1 cellular context compared by ENCODE assay signal in genomic region chr11:46718155-46719019, GRCh38.
TF ChIP-seq lines count a peak whose summit lies in the region.

No MANE protein-coding gene starts in this region.

TF ChIP-seq in HepG2, 621 proteins besides CTCF, POLR2A, EP300 and RAD21 (continued from another document and continues in another):
- TF ChIP-seq BHLHE40 (IDR thresholded peaks at IDR 0.05; ENCODE audit: low read length) (peak; percentile 30; the same call in 1 of the 2 replicates), SIX4 (CRISPR knock-in tag; IDR thresholded peaks at IDR 0.05) (peak; percentile 65; the same call in 1 of the 2 replicates), ZSCAN22 (CRISPR knock-in tag; IDR thresholded peaks at IDR 0.05) (no peak), ELF1 (CRISPR knock-in tag; IDR thresholded peaks at IDR 0.05) (peak; percentile 90), PHF20 (CRISPR knock-in tag; IDR thresholded peaks at IDR 0.05) (peak; percentile 21; the same call in 1 of the 2 replicates), TGIF2 (CRISPR knock-in tag; IDR thresholded peaks at IDR 0.05) (0 out of 2 replicates have a peak, but pooled peaks have one; percentile 62), ZNF781 (CRISPR knock-in tag; IDR thresholded peaks at IDR 0.05; ENCODE audit: borderline replicate concordance, not compliant biosample characterization) (no peak), KDM3A (CRISPR knock-in tag; IDR thresholded peaks at IDR 0.05; ENCODE audit: low read depth) (peak; percentile 65; the same call in 1 of the 2 replicates), ZNF557 (CRISPR knock-in tag; IDR thresholded peaks at IDR 0.05) (peak; percentile 75; the same call in 1 of the 2 replicates), ZNF776 (CRISPR knock-in tag; IDR thresholded peaks at IDR 0.05) (no peak), ZBTB38 (CRISPR knock-in tag; IDR thresholded peaks at IDR 0.05) (peak; percentile 76; the same call in 1 of the 2 replicates), ZNF746 (CRISPR knock-in tag; IDR thresholded peaks at IDR 0.05) (peak; percentile 99), MLXIP (CRISPR knock-in tag; IDR thresholded peaks at IDR 0.05; ENCODE audit: borderline replicate concordance) (no peak), ZNF317 (CRISPR knock-in tag; IDR thresholded peaks at IDR 0.05) (no peak), HOXA7 (CRISPR knock-in tag; IDR thresholded peaks at IDR 0.05) (no peak), SMYD3 (CRISPR knock-in tag; IDR thresholded peaks at IDR 0.05) (no peak), PRPF4 (IDR thresholded peaks at IDR 0.05; ENCODE audit: low read depth, low read length, poor library complexity, severe bottlenecking) (peak; percentile 43), ATF7 (IDR thresholded peaks at IDR 0.05) (no peak), ATF7 (CRISPR knock-in tag; IDR thresholded peaks at IDR 0.05) (no peak), TRIM22 (IDR thresholded peaks at IDR 0.05) (no peak), PCBP2 (optimal IDR thresholded peaks at IDR 0.05; ENCODE audit: low read depth, low read length, poor library complexity, severe bottlenecking) (no peak), ZNF644 (CRISPR knock-in tag; IDR thresholded peaks at IDR 0.05; ENCODE audit: low read depth) (peak; percentile 80; the same call in 1 of the 2 replicates), ZNF562 (CRISPR knock-in tag; IDR thresholded peaks at IDR 0.05; ENCODE audit: borderline replicate concordance) (no peak), NBN (conservative IDR thresholded peaks at IDR 0.05) (no peak), ATF7-NPFF (CRISPR knock-in tag; IDR thresholded peaks at IDR 0.05; ENCODE audit: low read depth) (0 out of 2 replicates have a peak, but pooled peaks have one; percentile 22), JUNB (CRISPR knock-in tag; IDR thresholded peaks at IDR 0.05; ENCODE audit: borderline replicate concordance) (no peak), YY1 (IDR thresholded peaks at IDR 0.05; ENCODE audit: insufficient read depth, insufficient replicate concordance, low read depth, low read length) (no peak), GFI1 (CRISPR knock-in tag; IDR thresholded peaks at IDR 0.05; ENCODE audit: borderline replicate concordance) (peak; percentile 90), KLF11 (CRISPR knock-in tag; IDR thresholded peaks at IDR 0.05) (peak; percentile 78; the same call in 1 of the 2 replicates), ZNF234 (CRISPR knock-in tag; conservative IDR thresholded peaks at IDR 0.05) (no peak), ZNF335 (CRISPR knock-in tag; IDR thresholded peaks at IDR 0.05) (no peak), CEBPB (IDR thresholded peaks at IDR 0.05; ENCODE audit: borderline replicate concordance, low read depth, low read length) (no peak), SNAPC2 (CRISPR knock-in tag; IDR thresholded peaks at IDR 0.05) (no peak; the same call in 1 of the 2 replicates), SOX5 (CRISPR knock-in tag; IDR thresholded peaks at IDR 0.05; ENCODE audit: borderline replicate concordance) (peak; percentile 95), ZNF713 (CRISPR knock-in tag; IDR thresholded peaks at IDR 0.05) (0 out of 2 replicates have a peak, but pooled peaks have one; percentile 70), TAF1 (CRISPR knock-in tag; IDR thresholded peaks at IDR 0.05) (peak; percentile 59; the same call in 1 of the 2 replicates)
- TF ChIP-seq, protein P1, sequence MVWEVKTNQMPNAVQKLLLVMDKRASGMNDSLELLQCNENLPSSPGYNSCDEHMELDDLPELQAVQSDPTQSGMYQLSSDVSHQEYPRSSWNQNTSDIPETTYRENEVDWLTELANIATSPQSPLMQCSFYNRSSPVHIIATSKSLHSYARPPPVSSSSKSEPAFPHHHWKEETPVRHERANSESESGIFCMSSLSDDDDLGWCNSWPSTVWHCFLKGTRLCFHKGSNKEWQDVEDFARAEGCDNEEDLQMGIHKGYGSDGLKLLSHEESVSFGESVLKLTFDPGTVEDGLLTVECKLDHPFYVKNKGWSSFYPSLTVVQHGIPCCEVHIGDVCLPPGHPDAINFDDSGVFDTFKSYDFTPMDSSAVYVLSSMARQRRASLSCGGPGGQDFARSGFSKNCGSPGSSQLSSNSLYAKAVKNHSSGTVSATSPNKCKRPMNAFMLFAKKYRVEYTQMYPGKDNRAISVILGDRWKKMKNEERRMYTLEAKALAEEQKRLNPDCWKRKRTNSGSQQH (CRISPR knock-in tag; IDR thresholded peaks at IDR 0.05; ENCODE audit: low read depth), result peak; percentile 53; the same call in 1 of the 2 replicates
- TF ChIP-seq, protein P2, sequence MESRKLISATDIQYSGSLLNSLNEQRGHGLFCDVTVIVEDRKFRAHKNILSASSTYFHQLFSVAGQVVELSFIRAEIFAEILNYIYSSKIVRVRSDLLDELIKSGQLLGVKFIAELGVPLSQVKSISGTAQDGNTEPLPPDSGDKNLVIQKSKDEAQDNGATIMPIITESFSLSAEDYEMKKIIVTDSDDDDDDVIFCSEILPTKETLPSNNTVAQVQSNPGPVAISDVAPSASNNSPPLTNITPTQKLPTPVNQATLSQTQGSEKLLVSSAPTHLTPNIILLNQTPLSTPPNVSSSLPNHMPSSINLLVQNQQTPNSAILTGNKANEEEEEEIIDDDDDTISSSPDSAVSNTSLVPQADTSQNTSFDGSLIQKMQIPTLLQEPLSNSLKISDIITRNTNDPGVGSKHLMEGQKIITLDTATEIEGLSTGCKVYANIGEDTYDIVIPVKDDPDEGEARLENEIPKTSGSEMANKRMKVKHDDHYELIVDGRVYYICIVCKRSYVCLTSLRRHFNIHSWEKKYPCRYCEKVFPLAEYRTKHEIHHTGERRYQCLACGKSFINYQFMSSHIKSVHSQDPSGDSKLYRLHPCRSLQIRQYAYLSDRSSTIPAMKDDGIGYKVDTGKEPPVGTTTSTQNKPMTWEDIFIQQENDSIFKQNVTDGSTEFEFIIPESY (CRISPR knock-in tag; IDR thresholded peaks at IDR 0.05), result 0 out of 2 replicates have a peak, but pooled peaks have one; percentile 63
- TF ChIP-seq, protein P3, sequence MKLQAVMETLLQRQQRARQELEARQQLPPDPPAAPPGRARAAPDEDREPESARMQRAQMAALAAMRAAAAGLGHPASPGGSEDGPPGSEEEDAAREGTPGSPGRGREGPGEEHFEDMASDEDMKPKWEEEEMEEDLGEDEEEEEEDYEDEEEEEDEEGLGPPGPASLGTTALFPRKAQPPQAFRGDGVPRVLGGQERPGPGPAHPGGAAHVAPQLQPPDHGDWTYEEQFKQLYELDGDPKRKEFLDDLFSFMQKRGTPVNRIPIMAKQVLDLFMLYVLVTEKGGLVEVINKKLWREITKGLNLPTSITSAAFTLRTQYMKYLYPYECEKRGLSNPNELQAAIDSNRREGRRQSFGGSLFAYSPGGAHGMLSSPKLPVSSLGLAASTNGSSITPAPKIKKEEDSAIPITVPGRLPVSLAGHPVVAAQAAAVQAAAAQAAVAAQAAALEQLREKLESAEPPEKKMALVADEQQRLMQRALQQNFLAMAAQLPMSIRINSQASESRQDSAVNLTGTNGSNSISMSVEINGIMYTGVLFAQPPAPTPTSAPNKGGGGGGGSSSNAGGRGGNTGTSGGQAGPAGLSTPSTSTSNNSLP (IDR thresholded peaks at IDR 0.05; ENCODE audit: low read depth, low read length), result no peak
- TF ChIP-seq, protein P4, sequence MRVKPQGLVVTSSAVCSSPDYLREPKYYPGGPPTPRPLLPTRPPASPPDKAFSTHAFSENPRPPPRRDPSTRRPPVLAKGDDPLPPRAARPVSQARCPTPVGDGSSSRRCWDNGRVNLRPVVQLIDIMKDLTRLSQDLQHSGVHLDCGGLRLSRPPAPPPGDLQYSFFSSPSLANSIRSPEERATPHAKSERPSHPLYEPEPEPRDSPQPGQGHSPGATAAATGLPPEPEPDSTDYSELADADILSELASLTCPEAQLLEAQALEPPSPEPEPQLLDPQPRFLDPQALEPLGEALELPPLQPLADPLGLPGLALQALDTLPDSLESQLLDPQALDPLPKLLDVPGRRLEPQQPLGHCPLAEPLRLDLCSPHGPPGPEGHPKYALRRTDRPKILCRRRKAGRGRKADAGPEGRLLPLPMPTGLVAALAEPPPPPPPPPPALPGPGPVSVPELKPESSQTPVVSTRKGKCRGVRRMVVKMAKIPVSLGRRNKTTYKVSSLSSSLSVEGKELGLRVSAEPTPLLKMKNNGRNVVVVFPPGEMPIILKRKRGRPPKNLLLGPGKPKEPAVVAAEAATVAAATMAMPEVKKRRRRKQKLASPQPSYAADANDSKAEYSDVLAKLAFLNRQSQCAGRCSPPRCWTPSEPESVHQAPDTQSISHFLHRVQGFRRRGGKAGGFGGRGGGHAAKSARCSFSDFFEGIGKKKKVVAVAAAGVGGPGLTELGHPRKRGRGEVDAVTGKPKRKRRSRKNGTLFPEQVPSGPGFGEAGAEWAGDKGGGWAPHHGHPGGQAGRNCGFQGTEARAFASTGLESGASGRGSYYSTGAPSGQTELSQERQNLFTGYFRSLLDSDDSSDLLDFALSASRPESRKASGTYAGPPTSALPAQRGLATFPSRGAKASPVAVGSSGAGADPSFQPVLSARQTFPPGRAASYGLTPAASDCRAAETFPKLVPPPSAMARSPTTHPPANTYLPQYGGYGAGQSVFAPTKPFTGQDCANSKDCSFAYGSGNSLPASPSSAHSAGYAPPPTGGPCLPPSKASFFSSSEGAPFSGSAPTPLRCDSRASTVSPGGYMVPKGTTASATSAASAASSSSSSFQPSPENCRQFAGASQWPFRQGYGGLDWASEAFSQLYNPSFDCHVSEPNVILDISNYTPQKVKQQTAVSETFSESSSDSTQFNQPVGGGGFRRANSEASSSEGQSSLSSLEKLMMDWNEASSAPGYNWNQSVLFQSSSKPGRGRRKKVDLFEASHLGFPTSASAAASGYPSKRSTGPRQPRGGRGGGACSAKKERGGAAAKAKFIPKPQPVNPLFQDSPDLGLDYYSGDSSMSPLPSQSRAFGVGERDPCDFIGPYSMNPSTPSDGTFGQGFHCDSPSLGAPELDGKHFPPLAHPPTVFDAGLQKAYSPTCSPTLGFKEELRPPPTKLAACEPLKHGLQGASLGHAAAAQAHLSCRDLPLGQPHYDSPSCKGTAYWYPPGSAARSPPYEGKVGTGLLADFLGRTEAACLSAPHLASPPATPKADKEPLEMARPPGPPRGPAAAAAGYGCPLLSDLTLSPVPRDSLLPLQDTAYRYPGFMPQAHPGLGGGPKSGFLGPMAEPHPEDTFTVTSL (CRISPR knock-in tag; IDR thresholded peaks at IDR 0.05; ENCODE audit: borderline replicate concordance), result peak; percentile 25; the same call in 1 of the 2 replicates
- TF ChIP-seq, protein P5, sequence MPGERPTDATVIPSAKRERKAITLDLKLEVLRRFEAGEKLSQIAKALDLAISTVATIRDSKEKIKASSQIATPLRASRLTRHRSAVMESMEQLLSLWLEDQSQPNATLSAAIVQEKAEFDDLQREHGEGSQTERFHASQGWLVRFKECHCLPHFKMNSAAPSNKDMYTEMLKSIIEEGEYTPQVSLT (CRISPR knock-in tag; IDR thresholded peaks at IDR 0.05; ENCODE audit: borderline replicate concordance, low read depth), result no peak
- TF ChIP-seq, protein P6, sequence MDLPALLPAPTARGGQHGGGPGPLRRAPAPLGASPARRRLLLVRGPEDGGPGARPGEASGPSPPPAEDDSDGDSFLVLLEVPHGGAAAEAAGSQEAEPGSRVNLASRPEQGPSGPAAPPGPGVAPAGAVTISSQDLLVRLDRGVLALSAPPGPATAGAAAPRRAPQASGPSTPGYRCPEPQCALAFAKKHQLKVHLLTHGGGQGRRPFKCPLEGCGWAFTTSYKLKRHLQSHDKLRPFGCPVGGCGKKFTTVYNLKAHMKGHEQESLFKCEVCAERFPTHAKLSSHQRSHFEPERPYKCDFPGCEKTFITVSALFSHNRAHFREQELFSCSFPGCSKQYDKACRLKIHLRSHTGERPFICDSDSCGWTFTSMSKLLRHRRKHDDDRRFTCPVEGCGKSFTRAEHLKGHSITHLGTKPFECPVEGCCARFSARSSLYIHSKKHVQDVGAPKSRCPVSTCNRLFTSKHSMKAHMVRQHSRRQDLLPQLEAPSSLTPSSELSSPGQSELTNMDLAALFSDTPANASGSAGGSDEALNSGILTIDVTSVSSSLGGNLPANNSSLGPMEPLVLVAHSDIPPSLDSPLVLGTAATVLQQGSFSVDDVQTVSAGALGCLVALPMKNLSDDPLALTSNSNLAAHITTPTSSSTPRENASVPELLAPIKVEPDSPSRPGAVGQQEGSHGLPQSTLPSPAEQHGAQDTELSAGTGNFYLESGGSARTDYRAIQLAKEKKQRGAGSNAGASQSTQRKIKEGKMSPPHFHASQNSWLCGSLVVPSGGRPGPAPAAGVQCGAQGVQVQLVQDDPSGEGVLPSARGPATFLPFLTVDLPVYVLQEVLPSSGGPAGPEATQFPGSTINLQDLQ (CRISPR knock-in tag; IDR thresholded peaks at IDR 0.05), result no peak
